Comparison of ENCODE assay signal across 1 cellular context in the genomic region with DNA sequence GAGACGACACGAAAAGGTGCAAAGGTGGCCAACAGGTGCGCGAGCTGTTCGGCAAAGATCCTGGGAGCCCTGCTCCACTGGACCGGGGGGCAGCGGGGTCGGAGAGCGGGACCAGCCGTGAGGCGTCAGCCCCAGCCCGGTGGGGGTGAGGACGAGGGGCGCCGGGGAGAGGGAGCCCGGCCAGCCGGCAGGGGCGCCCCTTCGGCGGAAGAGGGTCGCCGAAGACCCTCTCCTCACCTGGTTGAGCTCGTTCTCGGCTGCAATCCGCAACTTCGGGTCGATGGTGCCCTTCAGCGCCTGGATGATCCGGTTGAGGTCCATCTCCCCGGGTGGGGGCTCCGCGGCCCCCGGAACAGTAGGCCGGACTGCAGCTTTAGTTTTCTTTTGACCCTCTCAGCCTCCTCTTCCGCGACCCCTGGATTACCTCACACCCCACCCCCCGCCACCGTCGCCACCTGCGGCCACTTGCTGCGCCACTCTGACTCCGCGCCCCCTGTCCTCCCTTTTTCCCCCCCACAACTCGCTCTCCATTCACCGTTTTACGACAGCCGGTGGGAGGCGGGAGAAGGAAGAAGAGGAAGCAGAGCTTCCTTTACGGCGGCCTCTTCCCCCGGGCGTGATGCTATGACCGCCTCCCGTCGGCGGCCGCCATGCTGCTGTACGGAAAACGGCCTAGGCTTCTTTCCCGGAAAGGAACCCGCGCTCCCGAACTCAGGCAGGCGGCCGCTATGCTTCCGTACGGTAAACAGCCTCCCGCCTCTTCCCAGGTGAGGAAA.
A peak's percentile ranks its signal among the peaks of the same experiment; 100 is the strongest.
TF ChIP-seq lines count a peak whose summit lies in the region.

IPO8 (minus strand) TSS at position 543 of the 776 bp plus-strand sequence; CDS start at position 321, 222 bp downstream.

TF ChIP-seq in HEK293, 187 proteins besides CTCF, POLR2A, EP300 and RAD21 (continued from another document and continues in another):
- TF ChIP-seq ZNF398 (tag by site-specific recombination; IDR thresholded peaks at IDR 0.05) (peak; percentile 95), KLF7 (tag by site-specific recombination; IDR thresholded peaks at IDR 0.05; ENCODE audit: borderline replicate concordance) (0 out of 2 replicates have a peak, but pooled peaks have one; percentile 55), ZNF335 (tag by site-specific recombination; conservative IDR thresholded peaks at IDR 0.05) (peak; percentile 96), ZNF391 (tag by site-specific recombination; IDR thresholded peaks at IDR 0.05; ENCODE audit: borderline replicate concordance, low read depth) (peak; percentile 77; the same call in 1 of the 2 replicates), ZNF138 (tag by site-specific recombination; IDR thresholded peaks at IDR 0.05; ENCODE audit: borderline replicate concordance) (no peak), ZNF10 (tag by site-specific recombination; IDR thresholded peaks at IDR 0.05) (no peak), ZNF404 (tag by site-specific recombination; IDR thresholded peaks at IDR 0.05) (no peak), ZNF416 (tag by site-specific recombination; IDR thresholded peaks at IDR 0.05) (no peak), ZNF18 (tag by site-specific recombination; IDR thresholded peaks at IDR 0.05) (peak; percentile 28; the same call in 1 of the 2 replicates), ZNF843 (tag by site-specific recombination; IDR thresholded peaks at IDR 0.05) (peak; percentile 60; the same call in 1 of the 2 replicates), ZNF76 (tag by site-specific recombination; IDR thresholded peaks at IDR 0.05; ENCODE audit: borderline replicate concordance, low read depth) (peak; percentile 87), KLF16 (tag by site-specific recombination; IDR thresholded peaks at IDR 0.05) (peak; percentile 80), ZNF530 (tag by site-specific recombination; IDR thresholded peaks at IDR 0.05; ENCODE audit: low read depth) (no peak), ZNF654 (tag by site-specific recombination; IDR thresholded peaks at IDR 0.05; ENCODE audit: low read depth) (no peak), ZBTB21 (tag by site-specific recombination; IDR thresholded peaks at IDR 0.05) (no peak; the same call in 1 of the 2 replicates), ZSCAN30 (tag by site-specific recombination; IDR thresholded peaks at IDR 0.05) (peak; percentile 19; the same call in 1 of the 2 replicates), PRDM1 (tag by site-specific recombination; IDR thresholded peaks at IDR 0.05) (peak; percentile 55), ZNF707 (tag by site-specific recombination; IDR thresholded peaks at IDR 0.05) (no peak), ZNF660 (tag by site-specific recombination; IDR thresholded peaks at IDR 0.05) (no peak), SCRT1 (tag by site-specific recombination; IDR thresholded peaks at IDR 0.05; ENCODE audit: borderline replicate concordance) (peak; percentile 48; the same call in 1 of the 2 replicates), GLIS2 (tag by site-specific recombination; IDR thresholded peaks at IDR 0.05) (peak; percentile 98), GLI4 (tag by site-specific recombination; IDR thresholded peaks at IDR 0.05) (no peak), ZNF175 (tag by site-specific recombination; IDR thresholded peaks at IDR 0.05) (no peak), SALL2 (tag by site-specific recombination; IDR thresholded peaks at IDR 0.05; ENCODE audit: borderline replicate concordance) (no peak), ZNF501 (tag by site-specific recombination; IDR thresholded peaks at IDR 0.05) (peak; percentile 83; the same call in 1 of the 2 replicates), ZFP37 (tag by site-specific recombination; IDR thresholded peaks at IDR 0.05) (peak; percentile 69; the same call in 1 of the 2 replicates), ZNF292 (tag by site-specific recombination; IDR thresholded peaks at IDR 0.05; ENCODE audit: borderline replicate concordance, low read depth) (no peak), ZNF518A (tag by site-specific recombination; conservative IDR thresholded peaks at IDR 0.05; ENCODE audit: low read depth) (peak; percentile 70), ZNF394 (tag by site-specific recombination; IDR thresholded peaks at IDR 0.05; ENCODE audit: borderline replicate concordance) (peak; percentile 70; the same call in 1 of the 2 replicates), ZNF174 (tag by site-specific recombination; IDR thresholded peaks at IDR 0.05) (no peak), ZNF768 (tag by site-specific recombination; IDR thresholded peaks at IDR 0.05) (no peak), ZNF561 (tag by site-specific recombination; IDR thresholded peaks at IDR 0.05; ENCODE audit: borderline replicate concordance) (no peak; the same call in 1 of the 2 replicates), ZBTB1 (tag by site-specific recombination; IDR thresholded peaks at IDR 0.05) (no peak), ZNF223 (tag by site-specific recombination; IDR thresholded peaks at IDR 0.05) (no peak), KLF9 (tag by site-specific recombination; IDR thresholded peaks at IDR 0.05; ENCODE audit: low read depth) (peak; percentile 51; the same call in 1 of the 2 replicates), ZNF510 (tag by site-specific recombination; IDR thresholded peaks at IDR 0.05; ENCODE audit: insufficient replicate concordance) (no peak), ZNF830 (tag by site-specific recombination; IDR thresholded peaks at IDR 0.05; ENCODE audit: low read depth) (no peak), ZBTB7A (tag by site-specific recombination; IDR thresholded peaks at IDR 0.05; ENCODE audit: low read depth) (peak; percentile 98)
- TF ChIP-seq, protein P1, sequence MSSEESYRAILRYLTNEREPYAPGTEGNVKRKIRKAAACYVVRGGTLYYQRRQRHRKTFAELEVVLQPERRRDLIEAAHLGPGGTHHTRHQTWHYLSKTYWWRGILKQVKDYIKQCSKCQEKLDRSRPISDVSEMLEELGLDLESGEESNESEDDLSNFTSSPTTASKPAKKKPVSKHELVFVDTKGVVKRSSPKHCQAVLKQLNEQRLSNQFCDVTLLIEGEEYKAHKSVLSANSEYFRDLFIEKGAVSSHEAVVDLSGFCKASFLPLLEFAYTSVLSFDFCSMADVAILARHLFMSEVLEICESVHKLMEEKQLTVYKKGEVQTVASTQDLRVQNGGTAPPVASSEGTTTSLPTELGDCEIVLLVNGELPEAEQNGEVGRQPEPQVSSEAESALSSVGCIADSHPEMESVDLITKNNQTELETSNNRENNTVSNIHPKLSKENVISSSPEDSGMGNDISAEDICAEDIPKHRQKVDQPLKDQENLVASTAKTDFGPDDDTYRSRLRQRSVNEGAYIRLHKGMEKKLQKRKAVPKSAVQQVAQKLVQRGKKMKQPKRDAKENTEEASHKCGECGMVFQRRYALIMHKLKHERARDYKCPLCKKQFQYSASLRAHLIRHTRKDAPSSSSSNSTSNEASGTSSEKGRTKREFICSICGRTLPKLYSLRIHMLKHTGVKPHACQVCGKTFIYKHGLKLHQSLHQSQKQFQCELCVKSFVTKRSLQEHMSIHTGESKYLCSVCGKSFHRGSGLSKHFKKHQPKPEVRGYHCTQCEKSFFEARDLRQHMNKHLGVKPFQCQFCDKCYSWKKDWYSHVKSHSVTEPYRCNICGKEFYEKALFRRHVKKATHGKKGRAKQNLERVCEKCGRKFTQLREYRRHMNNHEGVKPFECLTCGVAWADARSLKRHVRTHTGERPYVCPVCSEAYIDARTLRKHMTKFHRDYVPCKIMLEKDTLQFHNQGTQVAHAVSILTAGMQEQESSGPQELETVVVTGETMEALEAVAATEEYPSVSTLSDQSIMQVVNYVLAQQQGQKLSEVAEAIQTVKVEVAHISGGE (tag by site-specific recombination; conservative IDR thresholded peaks at IDR 0.05; ENCODE audit: low read depth), result peak; percentile 86
- TF ChIP-seq, protein P2, sequence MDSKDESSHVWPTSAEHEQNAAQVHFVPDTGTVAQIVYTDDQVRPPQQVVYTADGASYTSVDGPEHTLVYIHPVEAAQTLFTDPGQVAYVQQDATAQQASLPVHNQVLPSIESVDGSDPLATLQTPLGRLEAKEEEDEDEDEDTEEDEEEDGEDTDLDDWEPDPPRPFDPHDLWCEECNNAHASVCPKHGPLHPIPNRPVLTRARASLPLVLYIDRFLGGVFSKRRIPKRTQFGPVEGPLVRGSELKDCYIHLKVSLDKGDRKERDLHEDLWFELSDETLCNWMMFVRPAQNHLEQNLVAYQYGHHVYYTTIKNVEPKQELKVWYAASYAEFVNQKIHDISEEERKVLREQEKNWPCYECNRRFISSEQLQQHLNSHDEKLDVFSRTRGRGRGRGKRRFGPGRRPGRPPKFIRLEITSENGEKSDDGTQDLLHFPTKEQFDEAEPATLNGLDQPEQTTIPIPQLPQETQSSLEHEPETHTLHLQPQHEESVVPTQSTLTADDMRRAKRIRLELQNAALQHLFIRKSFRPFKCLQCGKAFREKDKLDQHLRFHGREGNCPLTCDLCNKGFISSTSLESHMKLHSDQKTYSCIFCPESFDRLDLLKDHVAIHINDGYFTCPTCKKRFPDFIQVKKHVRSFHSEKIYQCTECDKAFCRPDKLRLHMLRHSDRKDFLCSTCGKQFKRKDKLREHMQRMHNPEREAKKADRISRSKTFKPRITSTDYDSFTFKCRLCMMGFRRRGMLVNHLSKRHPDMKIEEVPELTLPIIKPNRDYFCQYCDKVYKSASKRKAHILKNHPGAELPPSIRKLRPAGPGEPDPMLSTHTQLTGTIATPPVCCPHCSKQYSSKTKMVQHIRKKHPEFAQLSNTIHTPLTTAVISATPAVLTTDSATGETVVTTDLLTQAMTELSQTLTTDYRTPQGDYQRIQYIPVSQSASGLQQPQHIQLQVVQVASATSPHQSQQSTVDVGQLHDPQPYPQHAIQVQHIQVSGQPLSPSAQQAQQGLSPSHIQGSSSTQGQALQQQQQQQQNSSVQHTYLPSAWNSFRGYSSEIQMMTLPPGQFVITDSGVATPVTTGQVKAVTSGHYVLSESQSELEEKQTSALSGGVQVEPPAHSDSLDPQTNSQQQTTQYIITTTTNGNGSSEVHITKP (tag by site-specific recombination; IDR thresholded peaks at IDR 0.05), result peak; percentile 61
- TF ChIP-seq, protein P3, sequence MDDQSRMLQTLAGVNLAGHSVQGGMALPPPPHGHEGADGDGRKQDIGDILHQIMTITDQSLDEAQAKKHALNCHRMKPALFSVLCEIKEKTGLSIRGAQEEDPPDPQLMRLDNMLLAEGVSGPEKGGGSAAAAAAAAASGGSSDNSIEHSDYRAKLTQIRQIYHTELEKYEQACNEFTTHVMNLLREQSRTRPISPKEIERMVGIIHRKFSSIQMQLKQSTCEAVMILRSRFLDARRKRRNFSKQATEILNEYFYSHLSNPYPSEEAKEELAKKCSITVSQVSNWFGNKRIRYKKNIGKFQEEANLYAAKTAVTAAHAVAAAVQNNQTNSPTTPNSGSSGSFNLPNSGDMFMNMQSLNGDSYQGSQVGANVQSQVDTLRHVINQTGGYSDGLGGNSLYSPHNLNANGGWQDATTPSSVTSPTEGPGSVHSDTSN (CRISPR knock-in tag; IDR thresholded peaks at IDR 0.05), result no peak
